Comparison of ENCODE assay signal across 2 cellular contexts in genomic region chr1:80778094-80778840, GRCh38.
TF ChIP-seq lines count a peak whose summit lies in the region.

No MANE protein-coding gene starts in this region.

TF ChIP-seq in WTC11, 78 proteins besides CTCF, POLR2A, EP300 and RAD21:
- TF ChIP-seq ZMAT4 (CRISPR knock-in tag; IDR thresholded peaks at IDR 0.05) (no peak), ZNF138 (CRISPR knock-in tag; conservative IDR thresholded peaks at IDR 0.05) (no peak), GRHL2 (CRISPR knock-in tag; IDR thresholded peaks at IDR 0.05; ENCODE audit: insufficient replicate concordance, severe bottlenecking) (no peak), KAT7 (CRISPR knock-in tag; IDR thresholded peaks at IDR 0.05; ENCODE audit: borderline replicate concordance) (no peak)
- TF ChIP-seq, protein P1, sequence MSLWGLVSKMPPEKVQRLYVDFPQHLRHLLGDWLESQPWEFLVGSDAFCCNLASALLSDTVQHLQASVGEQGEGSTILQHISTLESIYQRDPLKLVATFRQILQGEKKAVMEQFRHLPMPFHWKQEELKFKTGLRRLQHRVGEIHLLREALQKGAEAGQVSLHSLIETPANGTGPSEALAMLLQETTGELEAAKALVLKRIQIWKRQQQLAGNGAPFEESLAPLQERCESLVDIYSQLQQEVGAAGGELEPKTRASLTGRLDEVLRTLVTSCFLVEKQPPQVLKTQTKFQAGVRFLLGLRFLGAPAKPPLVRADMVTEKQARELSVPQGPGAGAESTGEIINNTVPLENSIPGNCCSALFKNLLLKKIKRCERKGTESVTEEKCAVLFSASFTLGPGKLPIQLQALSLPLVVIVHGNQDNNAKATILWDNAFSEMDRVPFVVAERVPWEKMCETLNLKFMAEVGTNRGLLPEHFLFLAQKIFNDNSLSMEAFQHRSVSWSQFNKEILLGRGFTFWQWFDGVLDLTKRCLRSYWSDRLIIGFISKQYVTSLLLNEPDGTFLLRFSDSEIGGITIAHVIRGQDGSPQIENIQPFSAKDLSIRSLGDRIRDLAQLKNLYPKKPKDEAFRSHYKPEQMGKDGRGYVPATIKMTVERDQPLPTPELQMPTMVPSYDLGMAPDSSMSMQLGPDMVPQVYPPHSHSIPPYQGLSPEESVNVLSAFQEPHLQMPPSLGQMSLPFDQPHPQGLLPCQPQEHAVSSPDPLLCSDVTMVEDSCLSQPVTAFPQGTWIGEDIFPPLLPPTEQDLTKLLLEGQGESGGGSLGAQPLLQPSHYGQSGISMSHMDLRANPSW (CRISPR knock-in tag; conservative IDR thresholded peaks at IDR 0.05; ENCODE audit: low read depth), result no peak

TF ChIP-seq in H1, 55 proteins besides CTCF, POLR2A, EP300 and RAD21 (continued from another document):
- no peak for TF ChIP-seq RFX5 (IDR thresholded peaks at IDR 0.05; ENCODE audit: borderline replicate concordance, low read depth, low read length)
